Comparison of ENCODE assay signal across 12 cellular contexts in the genomic region with DNA sequence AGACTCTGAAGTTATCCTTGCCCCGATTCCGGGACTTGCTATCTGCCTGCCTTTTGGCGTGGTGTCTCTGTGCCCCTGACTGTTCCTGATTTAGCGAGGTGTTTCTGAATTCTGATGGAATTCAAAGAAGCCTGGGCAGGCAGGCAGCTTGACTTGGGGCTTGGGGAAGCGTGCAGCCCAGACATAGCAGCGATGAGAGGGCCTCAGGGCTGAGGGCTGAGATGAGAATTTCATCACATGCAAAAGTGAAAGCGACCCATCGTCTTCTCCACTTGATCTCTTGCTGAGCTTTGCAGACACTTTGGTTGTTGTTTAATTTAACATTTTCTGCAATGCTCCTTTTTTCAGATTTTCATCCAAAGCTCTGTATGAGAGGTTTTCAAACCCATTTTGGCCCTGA. TPM values are rescaled to one million over a fixed set of nuclear protein-coding genes. Genes with fewer than 3 reads are reported as not detected.
DNase-seq lines count a peak whose midpoint lies in the region; ATAC-seq and TF ChIP-seq lines count a peak whose summit lies in the region.
"Had no signal": no experiment of that assay in that cellular context is flagged by ENCODE, and none has a peak within 500 bp of the region (broad histone marks: within the 10 kb centered on the region; RNA-seq: fewer than 3 reads in every experiment).

No MANE protein-coding gene starts in this region.

- TF ChIP-seq CTCF in GM10266 (IDR thresholded peaks at IDR 0.05; ENCODE audit: control insufficient read depth, insufficient read depth, low read depth, missing control alignments), result no peak

- in situ Hi-C loops in GM23248 (cut with MboI), result no loop called here

- H2AFZ ChIP-seq in GM23248, result no peak overlapping the region
- no peak overlapping the region for H2AFZ ChIP-seq in mesenchymal stem cell (ENCODE audit: low read depth, low read length)

- H3K4me2 ChIP-seq in BLaER1 treated with 17β-estradiol and CSF1 and Interleukin-3, amounts not matched to agents 10 nM and 100 nM, result peak overlapping the region; percentile 56 to 82 (median 76)
- peak overlapping the region; percentile 65 for H3K4me2 ChIP-seq in GM23248 (ENCODE audit: unreplicated experiment)
- no peak overlapping the region for H3K4me2 ChIP-seq in mesenchymal stem cell (ENCODE audit: low read length, poor library complexity, severe bottlenecking)

- 0 out of 22 replicates have a peak overlapping the region, but pooled peaks of 1 of the 11 experiments have one; percentile 42 for H3K27ac ChIP-seq in BLaER1 treated with 17β-estradiol and CSF1 and Interleukin-3, amounts not matched to agents 10 nM and 100 nM
- H3K27ac ChIP-seq in GM23248 (no peak overlapping the region), mesenchymal stem cell (ENCODE audit: low read length, poor library complexity, severe bottlenecking) (no peak overlapping the region)
- H3K27ac ChIP-seq: dorsolateral prefrontal cortex, right atrium auricular region had no signal

- no peak overlapping the region for H3K23ac ChIP-seq in mesenchymal stem cell (ENCODE audit: low read length in 2 of 2)

- peak overlapping the region; percentile 29 for H4K8ac ChIP-seq in mesenchymal stem cell (ENCODE audit: low read length)

- no peaks in the 10 kb centered on the region; the same call in 1 of the 2 replicates for H3F3A ChIP-seq in GM23248 (ENCODE audit: insufficient read depth)

- peaks cover 28 to 69% (median 51%) of the 10 kb centered on the region in 11 experiments; a peak in 21 of 22 replicates for H3K36me3 ChIP-seq in BLaER1 treated with 17β-estradiol and CSF1 and Interleukin-3, amounts not matched to agents 10 nM and 100 nM
- H3K36me3 ChIP-seq in GM23248 (ENCODE audit: low read depth), result no peaks in the 10 kb centered on the region
- peaks cover 6 to 16% of the 10 kb centered on the region in 2 experiments for H3K36me3 ChIP-seq in mesenchymal stem cell (ENCODE audit: control insufficient read depth in 1 of 2, insufficient read depth in 2 of 2, low read depth in 1 of 2, low read length in 2 of 2)
- H3K36me3 ChIP-seq: right atrium auricular region had no signal

- H3K9ac ChIP-seq in BLaER1 treated with 17β-estradiol and CSF1 and Interleukin-3, amounts not matched to agents 10 nM and 100 nM, result peak overlapping the region in 3 of 11 experiments; percentile 36 to 44 (median 39); a peak in 3 of 22 replicates
- H3K9ac ChIP-seq in GM23248 (peak overlapping the region; percentile 29; the same call in 1 of the 2 replicates), mesenchymal stem cell (ENCODE audit: low read length) (peak overlapping the region; percentile 72)

- H3K79me1 ChIP-seq in mesenchymal stem cell (replicated peaks; ENCODE audit: low read length, poor library complexity, severe bottlenecking), result peaks cover 35% of the 10 kb centered on the region

- peaks cover 0 to 27% (median 11%) of the 10 kb centered on the region in 11 experiments; a peak in 12 of 22 replicates for H3K9me3 ChIP-seq in BLaER1 treated with 17β-estradiol and CSF1 and Interleukin-3, amounts not matched to agents 10 nM and 100 nM (replicated peaks in 1 of 11)
- no peaks in the 10 kb centered on the region for H3K9me3 ChIP-seq in GM23248 (ENCODE audit: low read depth)
- no peaks in the 10 kb centered on the region for H3K9me3 ChIP-seq in mesenchymal stem cell (ENCODE audit: control insufficient read depth, low read length)
- H3K9me3 ChIP-seq: right atrium auricular region had no signal

- no peak overlapping the region for H2BK120ac ChIP-seq in mesenchymal stem cell (ENCODE audit: low read depth, low read length)

- no peak overlapping the region for H4K91ac ChIP-seq in mesenchymal stem cell (ENCODE audit: low read length)

- H2BK5ac ChIP-seq in mesenchymal stem cell (ENCODE audit: low read depth, low read length, poor library complexity, severe bottlenecking), result no peak overlapping the region

- H2BK15ac ChIP-seq in mesenchymal stem cell (ENCODE audit: low read depth, poor library complexity, severe bottlenecking), result no peak overlapping the region

- H3K79me2 ChIP-seq in GM23248 (ENCODE audit: insufficient read depth), result peaks cover 100% of the 10 kb centered on the region

- H3K18ac ChIP-seq in mesenchymal stem cell (ENCODE audit: low read depth in 1 of 2, low read length in 2 of 2), result no peak overlapping the region

- DNase-seq in GM23248 (peak; percentile 64), mesenchymal stem cell (peak; percentile 58), NCI-H446 (lab: John Stamatoyannopoulos, UW) (no peak), GM10266 (ENCODE audit: extremely low spot score) (no peak)
- DNase-seq in activated naive CD4-positive, alpha-beta T cell treated with anti-CD3 and anti-CD28 coated beads, Interleukin-2, amount 50 U/mL, for 16 hours, result peak; percentile 17
- DNase-seq: amniotic stem cell, dorsolateral prefrontal cortex, NCI-H1436 treated with DMSO at 0.1 percent for 48 hours, NCI-H526 treated with DMSO at 0.1 percent for 48 hours had no signal

- peak overlapping the region in 1 of 10 experiments; percentile 17; a peak in 2 of 20 replicates for H3K4me3 ChIP-seq in BLaER1 treated with 17β-estradiol and CSF1 and Interleukin-3, amounts not matched to agents 10 nM and 100 nM
- H3K4me3 ChIP-seq in GM23248 (peak overlapping the region; percentile 41), mesenchymal stem cell (ENCODE audit: insufficient read depth in 1 of 2, low read depth in 1 of 2, low read length in 2 of 2) (peak overlapping the region in 1 of 2 experiments; percentile 68)
- H3K4me3 ChIP-seq: right atrium auricular region had no signal

- H2AK5ac ChIP-seq in mesenchymal stem cell (ENCODE audit: low read length, severe bottlenecking), result no peak overlapping the region

- WGBS in GM23248 (ENCODE audit: low coverage in 1 of 2, low lambda C conversion rate in 2 of 2, missing lambda C conversion rate in 2 of 2), 2 experiments, result 14 to 16% methylated on average over 8 of the region's 8 CpGs
- WGBS in mesenchymal stem cell, result 66% methylated on average over 8 of the region's 8 CpGs

- H3K9me2 ChIP-seq in GM23248 (ENCODE audit: insufficient read depth), result no peaks in the 10 kb centered on the region

- peaks cover 84 to 100% (median 99%) of the 10 kb centered on the region in 11 experiments for H4K20me1 ChIP-seq in BLaER1 treated with 17β-estradiol and CSF1 and Interleukin-3, amounts not matched to agents 10 nM and 100 nM
- peaks cover 28% of the 10 kb centered on the region for H4K20me1 ChIP-seq in GM23248 (ENCODE audit: insufficient read depth)

- no peak overlapping the region for H2BK12ac ChIP-seq in mesenchymal stem cell (ENCODE audit: low read length in 2 of 2)

- H3K4me1 ChIP-seq in BLaER1 treated with 17β-estradiol and CSF1 and Interleukin-3, amounts not matched to agents 10 nM and 100 nM, result peaks cover 29 to 64% (median 54%) of the 10 kb centered on the region in 10 experiments
- H3K4me1 ChIP-seq in GM23248 (ENCODE audit: insufficient read depth) (peaks cover 4% of the 10 kb centered on the region; the same call in 1 of the 2 replicates), mesenchymal stem cell (ENCODE audit: control insufficient read depth, insufficient read depth, low read depth, low read length) (peaks cover 20% of the 10 kb centered on the region)

- peaks cover 0 to 36% (median 0%) of the 10 kb centered on the region in 11 experiments; a peak in 4 of 22 replicates for H3K27me3 ChIP-seq in BLaER1 treated with 17β-estradiol and CSF1 and Interleukin-3, amounts not matched to agents 10 nM and 100 nM
- H3K27me3 ChIP-seq in GM23248 (replicated peaks; ENCODE audit: insufficient read depth) (no peaks in the 10 kb centered on the region), mesenchymal stem cell (ENCODE audit: control insufficient read depth in 1 of 2, insufficient read depth in 1 of 2, low read length in 2 of 2) (no peaks in the 10 kb centered on the region)
- H3K27me3 ChIP-seq: dorsolateral prefrontal cortex, right atrium auricular region had no signal

- no peak overlapping the region for H3K4ac ChIP-seq in mesenchymal stem cell (ENCODE audit: low read depth in 1 of 2, low read length in 2 of 2)

- no peak overlapping the region for H3K14ac ChIP-seq in mesenchymal stem cell (ENCODE audit: low read length in 2 of 2)

- ATAC-seq in GM18909 (IDR thresholded peaks at IDR 0.05; ENCODE audit: poor library complexity, unreplicated experiment), result no peak

RNA-seq across cellular contexts. Expression of a gene that starts 57.8 kb away (rescaled TPM):
- 4.2 and 6.2 TPM in 2 replicates for total RNA-seq in GM23248 (2014; rRNA removed; shearing (Covaris generic))
- 18.2 and 19.3 TPM in 2 replicates for polyA plus RNA-seq in GM23248 (2016; fragmentation: Nextera tagmentation; extraction: Ambion mirVana)
- 35.0 TPM for polyA plus RNA-seq in mesenchymal stem cell (2013, experiment 1 of 2)
- polyA plus RNA-seq in mesenchymal stem cell (2013, experiment 2 of 2), result 36.7 TPM

Comparison
In these comparisons a context has a peak if more than half of its experiments do, and no peak if none do; other contexts are left out.
1. DNase-seq: peak in GM23248 (single experiment), activated naive CD4-positive, alpha-beta T cell treated with anti-CD3 and anti-CD28 coated beads, Interleukin-2, amount 50 U/mL, for 16 hours (single experiment) and mesenchymal stem cell (single experiment); none in NCI-H446 (0 of 2) and GM10266 (single experiment).